In genomic region chr1:235018720-235019444, GRCh38 we compare ENCODE assay signal across 12 cellular contexts.
DNase-seq lines count a peak whose midpoint lies in the region; ATAC-seq and TF ChIP-seq lines count a peak whose summit lies in the region.
"Had no signal": no experiment of that assay in that cellular context is flagged by ENCODE, and none has a peak within 500 bp of the region (broad histone marks: within the 10 kb centered on the region; RNA-seq: fewer than 3 reads in every experiment).

No MANE protein-coding gene starts in this region.

- no TSS peak for BruUV-seq in mammary epithelial cell (replicated peaks; lab: Mats Ljungman, UMichigan)

- H3K4me1 Mint-ChIP-seq in activated T-helper 1 cell treated with anti-CD3 and anti-CD28 coated beads, Interleukin-12 subunit alpha, Interleukin-12 subunit beta, Interleukin-2, Interleukin-4 antibody, amounts not matched to agents 30 ng/mL and 10 ng/mL and 1 ng/mL, durations not matched to agents 14 hours and 24 hours and 36 hours (ENCODE audit: low read depth) = peaks cover 92% of the 10 kb centered on the region
- H3K4me1 Mint-ChIP-seq in stimulated activated naive CD8-positive, alpha-beta T cell treated with anti-CD3 and anti-CD28 coated beads, Interleukin-15, Interleukin-2, amounts not matched to agents 100 ng/mL and 50 ng/mL, for 24 hours (ENCODE audit: low read depth) = peaks cover 76% of the 10 kb centered on the region

- H3K27me3 Mint-ChIP-seq in activated T-helper 1 cell treated with anti-CD3 and anti-CD28 coated beads, Interleukin-12 subunit alpha, Interleukin-12 subunit beta, Interleukin-2, Interleukin-4 antibody, amounts not matched to agents 30 ng/mL and 10 ng/mL and 1 ng/mL, durations not matched to agents 14 hours and 24 hours and 36 hours (ENCODE audit: insufficient read depth) = no peaks in the 10 kb centered on the region
- no peaks in the 10 kb centered on the region for H3K27me3 Mint-ChIP-seq in stimulated activated naive CD8-positive, alpha-beta T cell treated with anti-CD3 and anti-CD28 coated beads, Interleukin-15, Interleukin-2, amounts not matched to agents 100 ng/mL and 50 ng/mL, for 24 hours
- H3K27me3 Mint-ChIP-seq: B cell had no signal

- peak overlapping the region; percentile 37 for H3K4me3 Mint-ChIP-seq in activated T-helper 1 cell treated with anti-CD3 and anti-CD28 coated beads, Interleukin-12 subunit alpha, Interleukin-12 subunit beta, Interleukin-2, Interleukin-4 antibody, amounts not matched to agents 30 ng/mL and 10 ng/mL and 1 ng/mL, durations not matched to agents 14 hours and 24 hours and 36 hours
- no peak overlapping the region for H3K4me3 Mint-ChIP-seq in stimulated activated naive CD8-positive, alpha-beta T cell treated with anti-CD3 and anti-CD28 coated beads, Interleukin-15, Interleukin-2, amounts not matched to agents 100 ng/mL and 50 ng/mL, for 24 hours
- H3K4me3 Mint-ChIP-seq: B cell had no signal

- peaks cover 23% of the 10 kb centered on the region for H3K9me3 Mint-ChIP-seq in activated T-helper 1 cell treated with anti-CD3 and anti-CD28 coated beads, Interleukin-12 subunit alpha, Interleukin-12 subunit beta, Interleukin-2, Interleukin-4 antibody, amounts not matched to agents 30 ng/mL and 10 ng/mL and 1 ng/mL, durations not matched to agents 14 hours and 24 hours and 36 hours
- peaks cover 3% of the 10 kb centered on the region for H3K9me3 Mint-ChIP-seq in stimulated activated naive CD8-positive, alpha-beta T cell treated with anti-CD3 and anti-CD28 coated beads, Interleukin-15, Interleukin-2, amounts not matched to agents 100 ng/mL and 50 ng/mL, for 24 hours

- H3K27ac ChIP-seq in mammary epithelial cell (ENCODE audit: insufficient read depth, low read depth, low read length) (peak overlapping the region; percentile 92), breast epithelium (peak overlapping the region in 1 of 2 donors; percentile 43)

- H3K4me1 ChIP-seq in mammary epithelial cell (ENCODE audit: insufficient read depth, low read length) (peaks cover 24% of the 10 kb centered on the region), breast epithelium (no peaks in the 10 kb centered on the region)

- no peak overlapping the region for H3K4me3 ChIP-seq in mammary epithelial cell (replicated peaks in 1 of 3; ENCODE audit: insufficient read depth in 1 of 3, low read depth in 2 of 3, low read length in 3 of 3)
- H3K4me3 ChIP-seq in breast epithelium = no peak overlapping the region

- intact Hi-C loops in mammary epithelial cell (cut with micrococcal nuclease) = loop anchor here (2.0 to 5.0 kb wide), 2 partner anchors 48 to 92 kb away; no protein-coding TSS in a partner anchor
- intact Hi-C loops in breast epithelium (cut with DNase I; ENCODE audit: low total_unique reads) = no loop called here
- intact Hi-C loops in activated T-helper 1 cell treated with anti-CD3 and anti-CD28 coated beads, Interleukin-12 subunit alpha, Interleukin-12 subunit beta, Interleukin-2, Interleukin-4 antibody, amounts not matched to agents 30 ng/mL and 10 ng/mL and 1 ng/mL, durations not matched to agents 14 hours and 24 hours and 36 hours (cut with micrococcal nuclease) = no loop called here

- H3K27me3 ChIP-seq in mammary epithelial cell (ENCODE audit: insufficient read depth, low read length) (no peaks in the 10 kb centered on the region), breast epithelium (no peaks in the 10 kb centered on the region)

- no peak for TF ChIP-seq CTCF in mammary epithelial cell (conservative IDR thresholded peaks at IDR 0.05 in 1 of 2, IDR thresholded peaks at IDR 0.05 in 1 of 2; ENCODE audit: extremely low read depth in 1 of 2, insufficient read depth in 1 of 2, low read depth in 1 of 2, low read length in 2 of 2)
- TF ChIP-seq CTCF in breast epithelium (IDR thresholded peaks at IDR 0.05) = no peak

- no peaks in the 10 kb centered on the region for H4K20me1 ChIP-seq in mammary epithelial cell (ENCODE audit: insufficient read depth, low read length)

- in situ Hi-C loops in mammary epithelial cell (cut with MboI; ENCODE audit: low sequenced_read_pairs in 2 of 2) = loop anchor here in 1 of 2 donors (5.0 kb wide), 1 partner anchor 48 kb away; no protein-coding TSS in a partner anchor

- no peaks in the 10 kb centered on the region for H3K36me3 ChIP-seq in mammary epithelial cell (ENCODE audit: insufficient read depth, low read length)
- no peaks in the 10 kb centered on the region for H3K36me3 ChIP-seq in breast epithelium

- DNase-seq in mammary epithelial cell = no peak
- DNase-seq in breast epithelium (ENCODE audit: low spot score in 2 of 2) = no peak
- DNase-seq in activated T-helper 1 cell treated with anti-CD3 and anti-CD28 coated beads, Interleukin-12 subunit alpha, Interleukin-12 subunit beta, Interleukin-2, Interleukin-4 antibody, amounts not matched to agents 30 ng/mL and 10 ng/mL and 1 ng/mL, durations not matched to agents 14 hours and 24 hours and 36 hours (ENCODE audit: low spot score) = no peak
- peak; percentile 33 for DNase-seq in mesenteric fat pad (ENCODE audit: low spot score)
- no peak for DNase-seq in NCI-H345 treated with DMSO at 0.1 percent for 48 hours (lab: John Stamatoyannopoulos, UW; ENCODE audit: unreplicated experiment)
- DNase-seq: NCI-H1092, NCI-H524 treated with DMSO at 0.1 percent for 48 hours, SHP77 treated with DMSO at 0.1 percent for 48 hours had no signal

- CTCF ChIA-PET in mammary epithelial cell (lab: Charles Lee; ENCODE audit: low non-redundant PET) = no interaction called here

- no peak overlapping the region for H2AFZ ChIP-seq in mammary epithelial cell (ENCODE audit: low read depth, low read length)

- no peak overlapping the region for H3K4me2 ChIP-seq in mammary epithelial cell (ENCODE audit: insufficient read depth, low read depth, low read length)

- WGBS in mammary epithelial cell (ENCODE audit: low coverage, missing lambda C conversion rate) = 90% methylated on average over 3 of the region's 3 CpGs

- H3K9me3 ChIP-seq in mammary epithelial cell (replicated peaks; ENCODE audit: insufficient read depth, low read length) (peaks cover 2% of the 10 kb centered on the region), breast epithelium (peaks cover 0 to 6% of the 10 kb centered on the region in 2 donors)

- no peak overlapping the region for H3K9ac ChIP-seq in mammary epithelial cell (ENCODE audit: insufficient read depth, low read length)

- TF ChIP-seq POLR2A in breast epithelium (IDR thresholded peaks at IDR 0.05) = no peak

- no peak for ATAC-seq in HG03565 (IDR thresholded peaks at IDR 0.05; ENCODE audit: unreplicated experiment)
- ATAC-seq in HG02840 (IDR thresholded peaks at IDR 0.05; ENCODE audit: low FRiP score, unreplicated experiment) = no peak

- peak overlapping the region; percentile 95 for H3K27ac Mint-ChIP-seq in activated T-helper 1 cell treated with anti-CD3 and anti-CD28 coated beads, Interleukin-12 subunit alpha, Interleukin-12 subunit beta, Interleukin-2, Interleukin-4 antibody, amounts not matched to agents 30 ng/mL and 10 ng/mL and 1 ng/mL, durations not matched to agents 14 hours and 24 hours and 36 hours
- peak overlapping the region; percentile 77 for H3K27ac Mint-ChIP-seq in stimulated activated naive CD8-positive, alpha-beta T cell treated with anti-CD3 and anti-CD28 coated beads, Interleukin-15, Interleukin-2, amounts not matched to agents 100 ng/mL and 50 ng/mL, for 24 hours

- H3K79me2 ChIP-seq in mammary epithelial cell (ENCODE audit: insufficient read depth, low read length) = no peaks in the 10 kb centered on the region

- peaks cover 21% of the 10 kb centered on the region for H3K36me3 Mint-ChIP-seq in activated T-helper 1 cell treated with anti-CD3 and anti-CD28 coated beads, Interleukin-12 subunit alpha, Interleukin-12 subunit beta, Interleukin-2, Interleukin-4 antibody, amounts not matched to agents 30 ng/mL and 10 ng/mL and 1 ng/mL, durations not matched to agents 14 hours and 24 hours and 36 hours (ENCODE audit: low read depth)
- no peaks in the 10 kb centered on the region for H3K36me3 Mint-ChIP-seq in stimulated activated naive CD8-positive, alpha-beta T cell treated with anti-CD3 and anti-CD28 coated beads, Interleukin-15, Interleukin-2, amounts not matched to agents 100 ng/mL and 50 ng/mL, for 24 hours (ENCODE audit: low read depth)

- dilution Hi-C loops in mammary epithelial cell (cut with HindIII; ENCODE audit: low sequenced_read_pairs) = loop anchor here (5.0 kb wide), 1 partner anchor 48 kb away; no protein-coding TSS in a partner anchor
